Comparison of ENCODE assay signal across 9 cellular contexts in the genomic region with DNA sequence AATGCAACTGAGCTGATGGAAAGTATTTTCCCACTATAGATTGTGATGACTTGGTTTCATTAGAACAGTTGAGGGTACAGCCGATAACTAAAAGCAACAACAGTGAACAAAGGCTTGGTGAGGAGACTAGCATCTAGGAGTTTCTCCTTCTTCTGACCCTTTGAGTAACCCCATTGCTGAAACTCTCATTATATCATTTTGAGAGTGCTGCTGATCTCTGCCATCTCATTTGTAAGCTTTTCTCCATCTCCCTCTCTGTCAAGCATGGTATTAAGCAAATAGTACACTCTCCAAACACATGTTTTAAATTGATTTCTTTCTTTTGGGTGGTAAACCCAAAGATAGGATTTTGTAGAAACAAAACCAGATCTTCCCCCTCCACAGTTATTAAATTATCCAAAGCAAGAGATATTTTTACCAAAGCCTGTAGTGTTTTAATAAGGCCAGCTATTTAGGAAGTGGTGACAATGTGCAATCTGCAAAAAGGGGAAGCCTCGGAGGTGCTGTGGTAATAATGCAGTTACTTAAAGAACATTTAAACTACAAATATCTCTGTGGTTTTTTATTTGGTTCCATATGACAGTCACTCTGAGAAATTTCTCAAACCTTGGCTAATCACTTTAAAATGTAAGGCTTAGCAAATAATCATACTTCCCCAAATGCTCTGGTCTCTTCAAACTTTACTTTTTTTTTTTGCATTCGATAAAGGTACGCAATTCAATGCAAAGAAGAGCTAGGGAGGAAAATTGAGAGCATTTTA.
DNase-seq lines count a peak whose midpoint lies in the region; ATAC-seq and TF ChIP-seq lines count a peak whose summit lies in the region.
"Had no signal": no experiment of that assay in that cellular context is flagged by ENCODE, and none has a peak within 500 bp of the region (broad histone marks: within the 10 kb centered on the region; RNA-seq: fewer than 3 reads in every experiment).

No MANE protein-coding gene starts in this region.

- no peaks in the 10 kb centered on the region for H3K27me3 ChIP-seq in smooth muscle cell (ENCODE audit: low read depth)
- H3K27me3 ChIP-seq in ascending aorta = no peaks in the 10 kb centered on the region
- H3K27me3 ChIP-seq: MG63 had no signal

- intact Hi-C loops in ascending aorta (cut with DNase I) = no loop called here

- H3K27ac ChIP-seq in smooth muscle cell (ENCODE audit: low read depth) (no peak overlapping the region), ascending aorta (no peak overlapping the region)

- peaks cover 6% of the 10 kb centered on the region for H3K9me3 ChIP-seq in smooth muscle cell (replicated peaks; ENCODE audit: low read depth)
- H3K9me3 ChIP-seq in ascending aorta = no peaks in the 10 kb centered on the region
- H3K9me3 ChIP-seq: MG63 had no signal

- no peaks in the 10 kb centered on the region for H4K20me1 ChIP-seq in smooth muscle cell (ENCODE audit: low read depth)

- H2AFZ ChIP-seq in smooth muscle cell (ENCODE audit: low read depth) = no peak overlapping the region

- no peaks in the 10 kb centered on the region for H3F3A ChIP-seq in smooth muscle cell (ENCODE audit: low read depth)

- ATAC-seq in GM19328 (IDR thresholded peaks at IDR 0.05; ENCODE audit: unreplicated experiment) (peak; percentile 71), HG03095 (IDR thresholded peaks at IDR 0.05; ENCODE audit: unreplicated experiment) (peak; percentile 76)

- DNase-seq in SIG-M5 (lab: John Stamatoyannopoulos, UW) (peak; percentile 100), smooth muscle cell (lab: John Stamatoyannopoulos, UW; ENCODE audit: unreplicated experiment) (no peak), NCI-H1092 (lab: John Stamatoyannopoulos, UW) (no peak), A172 (ENCODE audit: low spot score) (no peak), SW480 (ENCODE audit: low spot score) (no peak), ascending aorta (ENCODE audit: low spot score in 2 of 2) (no peak)
- DNase-seq: MG63 had no signal

- 76% methylated on average over 4 of the region's 4 CpGs for WGBS in smooth muscle cell (ENCODE audit: low lambda C conversion rate)

- H3K4me3 ChIP-seq in smooth muscle cell (no peak overlapping the region), ascending aorta (no peak overlapping the region)
- H3K4me3 ChIP-seq: MG63 had no signal

- H3K9ac ChIP-seq in smooth muscle cell (ENCODE audit: low read depth) = no peak overlapping the region

- H3K36me3 ChIP-seq in smooth muscle cell (ENCODE audit: low read depth) = no peaks in the 10 kb centered on the region
- H3K36me3 ChIP-seq in ascending aorta = no peaks in the 10 kb centered on the region
- H3K36me3 ChIP-seq: MG63 had no signal

- peak overlapping the region; percentile 3 for H3K4me2 ChIP-seq in smooth muscle cell

- TF ChIP-seq CTCF in smooth muscle cell (IDR thresholded peaks at IDR 0.05; ENCODE audit: borderline replicate concordance, insufficient read depth, poor library complexity, severe bottlenecking) (no peak), ascending aorta (IDR thresholded peaks at IDR 0.05) (no peak)

- H3K4me1 ChIP-seq in smooth muscle cell (ENCODE audit: low read depth) (peaks cover 17% of the 10 kb centered on the region), ascending aorta (no peaks in the 10 kb centered on the region)

- H3K79me2 ChIP-seq in smooth muscle cell (ENCODE audit: low read depth) = no peaks in the 10 kb centered on the region
